In genomic region chr7:44885394-44886317, GRCh38 we compare ENCODE assay signal across 8 cellular contexts. TPM values are rescaled to one million over a fixed set of nuclear protein-coding genes. Genes with fewer than 3 reads are reported as not detected.
DNase-seq lines count a peak whose midpoint lies in the region; ATAC-seq and TF ChIP-seq lines count a peak whose summit lies in the region.

PURB (minus strand) TSS chr7:44885530; CDS start chr7:44885348, 182 bp downstream.

- POLR2A ChIA-PET in AG04450 (lab: Yijun Ruan, JAX), result interaction anchor here (0.6 to 2.3 kb wide), 11 partner anchors 8 to 279 kb away, joined by 3 to 17 read pairs (median 4); partner anchors contain the start of gene OGDH

- H3K9me3 ChIP-seq in AG04450 (ENCODE audit: control insufficient read depth, insufficient read depth, low read length) (no peaks in the 10 kb centered on the region; the same call in 1 of the 2 replicates), WERI-Rb-1 (ENCODE audit: severe bottlenecking) (peaks cover 17% of the 10 kb centered on the region), breast epithelium (no peaks in the 10 kb centered on the region), iPS-20b (ENCODE audit: insufficient read depth, low read depth, low read length) (no peaks in the 10 kb centered on the region)

- TF ChIP-seq POLR2A in breast epithelium (IDR thresholded peaks at IDR 0.05), result peak; percentile 91

- CTCF ChIA-PET in AG04450 (lab: Charles Lee), result interaction anchor here (1.2 to 1.5 kb wide), 2 partner anchors 29 to 250 kb away, joined by 7 read pairs; no protein-coding TSS in a partner anchor

- ATAC-seq in GM18909 (IDR thresholded peaks at IDR 0.05; ENCODE audit: poor library complexity, unreplicated experiment) (peak; percentile 85), HG03159 (IDR thresholded peaks at IDR 0.05; ENCODE audit: unreplicated experiment) (peak; percentile 83)

- H3K4me3 ChIP-seq in AG04450 (ENCODE audit: low read depth, low read length) (peak within 1 kb of the TSS; percentile 94), WERI-Rb-1 (ENCODE audit: low read depth, low read length) (peak within 1 kb of the TSS; percentile 76), breast epithelium (peak within 1 kb of the TSS; percentile 77 to 96 (median 95)), iPS-20b (ENCODE audit: low read length) (peak within 1 kb of the TSS; percentile 96), skin epidermis (peak within 1 kb of the TSS; percentile 71 to 96 (median 94))

- intact Hi-C loops in breast epithelium (cut with DNase I; ENCODE audit: low total_unique reads), result no loop called here

- H3K36me3 ChIP-seq in WERI-Rb-1 (peaks cover 36% of the 10 kb centered on the region), breast epithelium (no peaks in the 10 kb centered on the region), iPS-20b (ENCODE audit: insufficient read depth, low read depth, low read length) (peaks cover 25% of the 10 kb centered on the region)

- H3K9ac ChIP-seq in iPS-20b (ENCODE audit: low read depth, low read length), result peak within 1 kb of the TSS; percentile 93

- H3K27ac ChIP-seq in AG04450 (ENCODE audit: low read depth, low read length) (peak within 1 kb of the TSS; percentile 99), WERI-Rb-1 (peak within 1 kb of the TSS; percentile 93), breast epithelium (peak within 1 kb of the TSS; percentile 96 to 98), iPS-20b (ENCODE audit: low read length) (peak within 1 kb of the TSS; percentile 99), skin epidermis (peak within 1 kb of the TSS; percentile 93 to 100 (median 97))

- DNase-seq in AG04450 (ENCODE audit: low read depth, low spot score) (peak; percentile 92), NCI-H2227 (lab: John Stamatoyannopoulos, UW; ENCODE audit: unreplicated experiment) (peak; percentile 95), WERI-Rb-1 (peak; percentile 91), breast epithelium (ENCODE audit: low spot score in 2 of 2) (peak; percentile 92)

- H3K4me1 ChIP-seq in breast epithelium, result peaks cover 0 to 18% of the 10 kb centered on the region in 2 donors
- peaks cover 14% of the 10 kb centered on the region for H3K4me1 ChIP-seq in iPS-20b (ENCODE audit: insufficient read depth, low read length)

- TF ChIP-seq CTCF in AG04450 (IDR thresholded peaks at IDR 0.05; ENCODE audit: low read depth, low read length) (no peak), WERI-Rb-1 (IDR thresholded peaks at IDR 0.05; ENCODE audit: low read depth, low read length) (no peak), breast epithelium (IDR thresholded peaks at IDR 0.05) (no peak)

- no peaks in the 10 kb centered on the region for H3K27me3 ChIP-seq in AG04450 (ENCODE audit: control insufficient read depth, insufficient read depth, low read length)
- H3K27me3 ChIP-seq in WERI-Rb-1 (ENCODE audit: insufficient read depth, low read depth, severe bottlenecking), result no peaks in the 10 kb centered on the region
- no peaks in the 10 kb centered on the region for H3K27me3 ChIP-seq in breast epithelium
- no peaks in the 10 kb centered on the region for H3K27me3 ChIP-seq in iPS-20b (ENCODE audit: insufficient read depth, low read length)

RNA-seq across cellular contexts. Expression of gene PURB, which starts in this region (rescaled TPM):
- polyA plus RNA-seq in AG04450 (2011; rRNA removed), result 7.6 TPM in 2 replicates
- polyA minus RNA-seq in AG04450 (2011; rRNA and poly(A)+ RNA removed), result 6.1 and 9.0 TPM in 2 replicates
- 10 to 100 TPM; 22.7 to 27.2 (median 24.9) TPM for total RNA-seq in breast epithelium

Comparison
In these comparisons a context has a peak if more than half of its experiments do, and no peak if none do; other contexts are left out.
1. Peak in every context shown above with its lines: DNase-seq, ATAC-seq, H3K4me3 ChIP-seq and H3K27ac ChIP-seq.